7 cellular contexts compared by ENCODE assay signal in the genomic region with DNA sequence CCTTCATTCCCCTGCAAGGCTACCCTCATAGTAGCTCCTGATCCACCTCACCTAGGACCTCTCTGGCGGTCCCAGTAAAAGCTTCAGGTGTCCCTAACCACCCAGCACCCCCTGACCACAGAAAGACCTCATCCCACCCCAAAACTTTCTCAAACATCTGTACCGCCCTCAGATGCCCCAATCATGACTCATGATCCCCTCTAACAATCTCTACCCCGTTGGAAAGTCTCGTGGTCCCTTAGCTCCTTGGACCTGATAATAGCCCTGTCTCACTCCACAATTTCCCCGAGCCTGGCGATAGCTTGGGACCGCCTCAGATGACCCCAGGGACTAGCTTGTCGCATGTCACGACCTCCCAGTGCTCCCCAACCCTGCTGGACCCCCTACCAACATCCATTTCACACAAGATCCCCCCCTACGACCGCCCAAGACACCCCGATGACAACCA. TPM values are rescaled to one million over a fixed set of nuclear protein-coding genes. Genes with fewer than 3 reads are reported as not detected.
DNase-seq lines count a peak whose midpoint lies in the region; ATAC-seq and TF ChIP-seq lines count a peak whose summit lies in the region.

No MANE protein-coding gene starts in this region.

- H3K4me3 ChIP-seq in H7 (ENCODE audit: insufficient read depth, low read depth, low read length) = peak overlapping the region; percentile 96
- H3K4me3 ChIP-seq in RWPE2 (ENCODE audit: severe bottlenecking) = peak overlapping the region; percentile 97

- TF ChIP-seq CTCF in RWPE2 (IDR thresholded peaks at IDR 0.05; ENCODE audit: poor library complexity, severe bottlenecking) (no peak), osteocyte (IDR thresholded peaks at IDR 0.05) (no peak)

- no peaks in the 10 kb centered on the region for H3K27me3 Mint-ChIP-seq in osteocyte (ENCODE audit: unreplicated experiment)

- H3K27me3 ChIP-seq in H7 (ENCODE audit: control insufficient read depth, insufficient read depth, low read length) = no peaks in the 10 kb centered on the region
- no peaks in the 10 kb centered on the region for H3K27me3 ChIP-seq in RWPE2 (ENCODE audit: insufficient read depth, poor library complexity, severe bottlenecking)

- ATAC-seq in RWPE2 (ENCODE audit: low read depth) (no peak), GM21447 (IDR thresholded peaks at IDR 0.05; ENCODE audit: unreplicated experiment) (no peak), HG03520 (IDR thresholded peaks at IDR 0.05; ENCODE audit: unreplicated experiment) (no peak)

- H3K9me3 Mint-ChIP-seq in osteocyte (ENCODE audit: unreplicated experiment) = no peaks in the 10 kb centered on the region

- no peaks in the 10 kb centered on the region for H3K9me3 ChIP-seq in RWPE2 (ENCODE audit: severe bottlenecking)

- H3K4me1 ChIP-seq in RWPE2 (ENCODE audit: insufficient read depth, poor library complexity, severe bottlenecking) = peaks cover 3% of the 10 kb centered on the region

- DNase-seq in H7 (no peak), RWPE2 (ENCODE audit: low spot score) (no peak), epithelial cell of prostate (ENCODE audit: low read depth, low spot score) (no peak), osteocyte (ENCODE audit: extremely low spot score, unreplicated experiment) (no peak), medulla oblongata (ENCODE audit: extremely low spot score) (no peak)

- peaks cover 23% of the 10 kb centered on the region for H3K4me1 Mint-ChIP-seq in osteocyte (ENCODE audit: unreplicated experiment)

- peak overlapping the region; percentile 99 for H3K27ac Mint-ChIP-seq in osteocyte (ENCODE audit: unreplicated experiment)

- peaks cover 7% of the 10 kb centered on the region for H3K36me3 Mint-ChIP-seq in osteocyte (ENCODE audit: unreplicated experiment)

- H3K27ac ChIP-seq in RWPE2 (ENCODE audit: poor library complexity, severe bottlenecking) (peak overlapping the region; percentile 80), epithelial cell of prostate (peak overlapping the region; percentile 87)

- H3K36me3 ChIP-seq in H7 (replicated peaks; ENCODE audit: control insufficient read depth, insufficient read depth, low read length) (peaks cover 1% of the 10 kb centered on the region), RWPE2 (ENCODE audit: low read depth) (peaks cover 14% of the 10 kb centered on the region)

- H3K4me3 Mint-ChIP-seq in osteocyte (ENCODE audit: unreplicated experiment) = peak overlapping the region; percentile 94

RNA-seq across cellular contexts. Expression of a gene that starts 0.5 kb away (rescaled TPM):
- 181 and 244 TPM in 2 replicates for total RNA-seq in H7 (2014; rRNA removed; shearing (Covaris generic))
- total RNA-seq in osteocyte = 253 and 259 TPM in 2 replicates

RNA-seq across cellular contexts. Expression of a gene that starts 1.6 kb away (rescaled TPM):
- total RNA-seq in H7 (2014; rRNA removed; shearing (Covaris generic)) = 2.1 and 3.5 TPM in 2 replicates
- total RNA-seq in osteocyte = 10.0 and 10.7 TPM in 2 replicates

RNA-seq across cellular contexts. Expression of a gene that starts 11.0 kb away (rescaled TPM):
- 2.2 and 2.7 TPM in 2 replicates for total RNA-seq in H7 (2014; rRNA removed; shearing (Covaris generic))
- 14.4 and 15.6 TPM in 2 replicates for total RNA-seq in osteocyte

RNA-seq across cellular contexts. Expression of a gene that starts 32.7 kb away (rescaled TPM):
- total RNA-seq in H7 (2014; rRNA removed; shearing (Covaris generic)) = 0.18 TPM in 1 of 2 replicates, not detected in the other
- total RNA-seq in osteocyte = not detected in 2 replicates

RNA-seq across cellular contexts. Expression of a gene that starts 51.8 kb away (rescaled TPM):
- total RNA-seq in H7 (2014; rRNA removed; shearing (Covaris generic)) = not detected in 2 replicates
- total RNA-seq in osteocyte = not detected in 2 replicates
